In genomic region chr1:37533317-37534093, GRCh38 we compare ENCODE assay signal across 16 cellular contexts. TPM values are rescaled to one million over a fixed set of nuclear protein-coding genes. Genes with fewer than 3 reads are reported as not detected.
DNase-seq lines count a peak whose midpoint lies in the region; ATAC-seq, FAIRE-seq and TF ChIP-seq lines count a peak whose summit lies in the region.
"Had no signal": no experiment of that assay in that cellular context is flagged by ENCODE, and none has a peak within 500 bp of the region (broad histone marks: within the 10 kb centered on the region; RNA-seq: fewer than 3 reads in every experiment).

No MANE protein-coding gene starts in this region.

- peaks cover 29% of the 10 kb centered on the region for H3K36me3 Mint-ChIP-seq in Calu3 (ENCODE audit: insufficient read depth, unreplicated experiment)
- peaks cover 28% of the 10 kb centered on the region for H3K36me3 Mint-ChIP-seq in activated naive CD8-positive, alpha-beta T cell treated with anti-CD3 and anti-CD28 coated beads, Interleukin-2, amount 50 U/mL, for 24 hours (ENCODE audit: low read depth)
- H3K36me3 Mint-ChIP-seq in chondrocyte (ENCODE audit: low read depth), result peaks cover 22% of the 10 kb centered on the region

- no peak for FAIRE-seq in urothelium cell line (lab: Jason Lieb, UNC)

- peaks cover 40% of the 10 kb centered on the region for H3K4me1 Mint-ChIP-seq in Calu3 (ENCODE audit: low read depth, unreplicated experiment)
- H3K4me1 Mint-ChIP-seq in activated naive CD8-positive, alpha-beta T cell treated with anti-CD3 and anti-CD28 coated beads, Interleukin-2, amount 50 U/mL, for 24 hours, result peaks cover 7% of the 10 kb centered on the region
- peaks cover 7% of the 10 kb centered on the region for H3K4me1 Mint-ChIP-seq in chondrocyte (ENCODE audit: low read depth)

- CTCF ChIA-PET in Calu3 (lab: Charles Lee), result interaction anchor here (1.2 kb wide), 1 partner anchor 21 kb away, joined by 3 read pairs; the partner anchor contains the start of gene SNIP1

- H3K27me3 Mint-ChIP-seq in Calu3 (ENCODE audit: unreplicated experiment) (no peaks in the 10 kb centered on the region), chondrocyte (ENCODE audit: low read depth) (no peaks in the 10 kb centered on the region)
- no peaks in the 10 kb centered on the region for H3K27me3 Mint-ChIP-seq in activated naive CD8-positive, alpha-beta T cell treated with anti-CD3 and anti-CD28 coated beads, Interleukin-2, amount 50 U/mL, for 24 hours
- H3K27me3 Mint-ChIP-seq: activated naive CD4-positive, alpha-beta T cell treated with anti-CD3 and anti-CD28 coated beads, Interleukin-2, amount 10 ng/mL, durations not matched to agents 7 days and 5 days; central memory CD8-positive, alpha-beta T cell had no signal

- H3K9ac ChIP-seq in skeletal muscle satellite cell (ENCODE audit: low read depth, low read length), result peak overlapping the region; percentile 31

- H3K27ac Mint-ChIP-seq in Calu3 (ENCODE audit: unreplicated experiment) (peak overlapping the region; percentile 85), chondrocyte (ENCODE audit: unreplicated experiment) (no peak overlapping the region)
- H3K27ac Mint-ChIP-seq in activated naive CD8-positive, alpha-beta T cell treated with anti-CD3 and anti-CD28 coated beads, Interleukin-2, amount 50 U/mL, for 24 hours, result peak overlapping the region; percentile 13

- TF ChIP-seq CTCF in Calu3 (IDR thresholded peaks at IDR 0.05; ENCODE audit: unreplicated experiment) (no peak), chondrocyte (IDR thresholded peaks at IDR 0.05) (no peak)

- intact Hi-C loops in Calu3 (cut with micrococcal nuclease; ENCODE audit: unreplicated experiment), result no loop called here

- H3K4me2 ChIP-seq in skeletal muscle satellite cell (ENCODE audit: low read length), result no peak overlapping the region

- no peak for DNase-seq in Calu3
- no peak for DNase-seq in activated naive CD8-positive, alpha-beta T cell treated with anti-CD3 and anti-CD28 coated beads, Interleukin-2, amount 50 U/mL, for 24 hours
- DNase-seq in chondrocyte (ENCODE audit: low spot score), result no peak
- DNase-seq in urothelium cell line (ENCODE audit: low spot score), result no peak
- no peak for DNase-seq in stimulated activated naive CD4-positive, alpha-beta T cell (lab: John Stamatoyannopoulos, UW)
- DNase-seq: activated CD8-positive, alpha-beta memory T cell treated with anti-CD3 and anti-CD28 coated beads for 24 hours; activated naive CD4-positive, alpha-beta T cell treated with anti-CD3 and anti-CD28 coated beads, Interleukin-2, amount 10 ng/mL, durations not matched to agents 7 days and 5 days; C1 segment of cervical spinal cord; midbrain; posterior cingulate gyrus had no signal

- BruUV-seq in Calu3 (replicated peaks; lab: Mats Ljungman, UMichigan), result no TSS peak

- no peaks in the 10 kb centered on the region for H3K9me3 Mint-ChIP-seq in Calu3 (ENCODE audit: low read depth, unreplicated experiment)
- H3K9me3 Mint-ChIP-seq in activated naive CD8-positive, alpha-beta T cell treated with anti-CD3 and anti-CD28 coated beads, Interleukin-2, amount 50 U/mL, for 24 hours, result no peaks in the 10 kb centered on the region
- H3K9me3 Mint-ChIP-seq in chondrocyte (ENCODE audit: low read depth), result no peaks in the 10 kb centered on the region
- H3K9me3 Mint-ChIP-seq: activated naive CD4-positive, alpha-beta T cell treated with anti-CD3 and anti-CD28 coated beads, Interleukin-2, amount 10 ng/mL, durations not matched to agents 7 days and 5 days; central memory CD8-positive, alpha-beta T cell had no signal

- no peak for ATAC-seq in activated naive CD8-positive, alpha-beta T cell treated with anti-CD3 and anti-CD28 coated beads, Interleukin-2, amount 50 U/mL, for 24 hours
- no peak for ATAC-seq in HG03354 (IDR thresholded peaks at IDR 0.05; ENCODE audit: poor library complexity, severe bottlenecking, unreplicated experiment)

- H3K27me3 ChIP-seq in layer of hippocampus (ENCODE audit: control insufficient read depth, insufficient read depth, low read length) (no peaks in the 10 kb centered on the region), skeletal muscle satellite cell (ENCODE audit: control insufficient read depth, insufficient read depth, low read length) (no peaks in the 10 kb centered on the region)

- H3K4me3 ChIP-seq in skeletal muscle satellite cell (ENCODE audit: low read length), result no peak overlapping the region

- H3K4me3 Mint-ChIP-seq in Calu3 (ENCODE audit: low read depth, unreplicated experiment) (no peak overlapping the region), chondrocyte (ENCODE audit: unreplicated experiment) (no peak overlapping the region)
- H3K4me3 Mint-ChIP-seq in activated naive CD8-positive, alpha-beta T cell treated with anti-CD3 and anti-CD28 coated beads, Interleukin-2, amount 50 U/mL, for 24 hours, result no peak overlapping the region
- H3K4me3 Mint-ChIP-seq: activated naive CD4-positive, alpha-beta T cell treated with anti-CD3 and anti-CD28 coated beads, Interleukin-2, amount 10 ng/mL, durations not matched to agents 7 days and 5 days; central memory CD8-positive, alpha-beta T cell had no signal

- peak overlapping the region; percentile 31 for H3K27ac ChIP-seq in layer of hippocampus (ENCODE audit: low read depth, low read length)

- peaks cover 22% of the 10 kb centered on the region for H3K36me3 ChIP-seq in skeletal muscle satellite cell (ENCODE audit: insufficient read depth, low read length)

- H3K4me1 ChIP-seq in skeletal muscle satellite cell (ENCODE audit: control insufficient read depth, insufficient read depth, low read length), result peaks cover 45% of the 10 kb centered on the region

- H3K9me3 ChIP-seq in skeletal muscle satellite cell (replicated peaks; ENCODE audit: low read length), result no peaks in the 10 kb centered on the region

RNA-seq across cellular contexts. Expression of gene MEAF6, which starts 18.9 kb away (rescaled TPM):
- total RNA-seq in Calu3 (2022) (60.1 and 70.8 TPM in 2 replicates), chondrocyte (47.4 to 52.8 TPM (median 48.7 TPM) in 3 replicates)
- total RNA-seq in skeletal muscle satellite cell (2012; rRNA removed), result 52.9 and 59.1 TPM in 2 replicates

RNA-seq across cellular contexts. Expression of gene SNIP1, which starts 20.6 kb away (rescaled TPM):
- 21.0 and 25.7 TPM in 2 replicates for total RNA-seq in Calu3 (2022)
- 11.6 and 15.0 TPM in 2 replicates for total RNA-seq in skeletal muscle satellite cell (2012; rRNA removed)
- total RNA-seq in chondrocyte, result 15.1 to 17.5 TPM (median 15.6 TPM) in 3 replicates

RNA-seq across cellular contexts. Expression of gene DNALI1, which starts 23.2 kb away (rescaled TPM):
- 4.8 and 5.2 TPM in 2 replicates for total RNA-seq in Calu3 (2022)
- total RNA-seq in skeletal muscle satellite cell (2012; rRNA removed), result 3.3 and 4.3 TPM in 2 replicates
- total RNA-seq in chondrocyte, result 3.5 to 5.7 TPM (median 3.9 TPM) in 3 replicates
- total RNA-seq: G401, SK-MEL-5 had no signal

RNA-seq across cellular contexts. Expression of gene ZC3H12A, which starts 59.1 kb away (rescaled TPM):
- total RNA-seq in Calu3 (2022), result 64.4 and 94.1 TPM in 2 replicates
- total RNA-seq in skeletal muscle satellite cell (2012; rRNA removed), result 9.8 and 9.9 TPM in 2 replicates
- total RNA-seq in chondrocyte, result 5.9 to 7.5 TPM (median 6.9 TPM) in 3 replicates
